8 cellular contexts compared by ENCODE assay signal in genomic region chr19:41398042-41398403, GRCh38. TPM values are rescaled to one million over a fixed set of nuclear protein-coding genes. Genes with fewer than 3 reads are reported as not detected.
DNase-seq lines count a peak whose midpoint lies in the region; ATAC-seq, FAIRE-seq and TF ChIP-seq lines count a peak whose summit lies in the region.

No MANE protein-coding gene starts in this region.

- ATAC-seq in naive thymus-derived CD8-positive, alpha-beta T cell, result no peak
- no peak for ATAC-seq in HG03097 (IDR thresholded peaks at IDR 0.05; ENCODE audit: low FRiP score, unreplicated experiment)

- H3K4me3 Mint-ChIP-seq in naive thymus-derived CD8-positive, alpha-beta T cell, result peak overlapping the region; percentile 98 to 99 (median 98)

- no peaks in the 10 kb centered on the region for H3K27me3 ChIP-seq in BE2C
- H3K27me3 ChIP-seq in MG63, result no peaks in the 10 kb centered on the region
- no peaks in the 10 kb centered on the region for H3K27me3 ChIP-seq in colonic mucosa

- no peak for TF ChIP-seq CTCF in BE2C (IDR thresholded peaks at IDR 0.05; ENCODE audit: low read depth, low read length)
- TF ChIP-seq CTCF in colonic mucosa (IDR thresholded peaks at IDR 0.05), result no peak

- H3K27ac ChIP-seq in colonic mucosa, result peak overlapping the region; percentile 74

- peaks cover 28 to 56% (median 51%) of the 10 kb centered on the region in 4 donors for H3K4me1 Mint-ChIP-seq in naive thymus-derived CD8-positive, alpha-beta T cell

- DNase-seq in BE2C (no peak), MG63 (no peak), colonic mucosa (no peak), RCC 7860 (ENCODE audit: low spot score) (no peak), epidermal melanocyte (ENCODE audit: insufficient read length, low spot score) (no peak)
- DNase-seq in naive thymus-derived CD8-positive, alpha-beta T cell, result no peak
- DNase-seq in activated effector memory CD4-positive, alpha-beta T cell treated with anti-CD3 and anti-CD28 coated beads, Interleukin-2, amount 50 U/mL, for 16 hours, result no peak

- H3K36me3 ChIP-seq in BE2C (peaks cover 9% of the 10 kb centered on the region), MG63 (peaks cover 4% of the 10 kb centered on the region; the same call in 1 of the 2 replicates), colonic mucosa (no peaks in the 10 kb centered on the region)

- H3K9ac ChIP-seq in colonic mucosa (ENCODE audit: low read depth in 2 of 2, low read length in 2 of 2), result peak overlapping the region; percentile 71 to 98

- peaks cover 0 to 2% (median 0%) of the 10 kb centered on the region in 5 donors for H3K27me3 Mint-ChIP-seq in naive thymus-derived CD8-positive, alpha-beta T cell

- no peak for FAIRE-seq in RCC 7860 (lab: Jason Lieb, UNC)

- H3K4me1 ChIP-seq in BE2C, result no peaks in the 10 kb centered on the region
- peaks cover 6% of the 10 kb centered on the region for H3K4me1 ChIP-seq in colonic mucosa

- H3K27ac Mint-ChIP-seq in naive thymus-derived CD8-positive, alpha-beta T cell, result peak overlapping the region; percentile 99 to 100 (median 100)

- H3K4me3 ChIP-seq in BE2C (ENCODE audit: low read depth, low read length) (peak overlapping the region; percentile 91), MG63 (peak overlapping the region; percentile 98), colonic mucosa (peak overlapping the region; percentile 83)

- intact Hi-C loops in colonic mucosa (cut with DNase I), result loop anchor here (5.0 kb wide), 1 partner anchor 34 kb away; no protein-coding TSS in a partner anchor

- H3K9me3 ChIP-seq in BE2C (no peaks in the 10 kb centered on the region), MG63 (no peaks in the 10 kb centered on the region), colonic mucosa (no peaks in the 10 kb centered on the region)

- H3K9me3 Mint-ChIP-seq in naive thymus-derived CD8-positive, alpha-beta T cell, result no peaks in the 10 kb centered on the region

- peaks cover 0 to 20% (median 0%) of the 10 kb centered on the region in 3 donors for H3K36me3 Mint-ChIP-seq in naive thymus-derived CD8-positive, alpha-beta T cell

- POLR2A ChIA-PET in naive thymus-derived CD8-positive, alpha-beta T cell (lab: Charles Lee), result interaction anchor here (0.5 to 2.9 kb wide), 4 partner anchors 34 to 969 kb away, joined by 3 to 17 read pairs (median 6); partner anchors contain the start of gene B9D2

RNA-seq across cellular contexts. Expression of gene BCKDHA, which starts 0.4 kb away (rescaled TPM):
- 274 TPM for polyA plus RNA-seq in BE2C (2012; ENCODE audit: insufficient read depth, insufficient read length, low read depth)
- 22.0 and 58.6 TPM in 2 replicates for total RNA-seq in MG63 (2014; rRNA removed; shearing (Covaris generic); ENCODE audit: low replicate concordance)
- 10 to 100 TPM; 18.8 to 31.7 TPM for total RNA-seq in colonic mucosa
- 10 to 100 TPM; 15.9 to 18.7 TPM for total RNA-seq in naive thymus-derived CD8-positive, alpha-beta T cell
- 10 to 100 TPM; 51.8 to 67.3 (median 53.8) TPM for polyA plus RNA-seq in naive thymus-derived CD8-positive, alpha-beta T cell

RNA-seq across cellular contexts. Expression of gene EXOSC5, which starts 0.9 kb away (rescaled TPM):
- polyA plus RNA-seq in BE2C (2012; ENCODE audit: insufficient read depth, insufficient read length, low read depth), result 398 TPM
- 64.6 and 95.3 TPM in 2 replicates for total RNA-seq in MG63 (2014; rRNA removed; shearing (Covaris generic); ENCODE audit: low replicate concordance)
- 10 to 100 TPM; 11.5 to 33.5 TPM for total RNA-seq in colonic mucosa
- total RNA-seq in naive thymus-derived CD8-positive, alpha-beta T cell, result 10 to 100 TPM; 18.3 to 22.9 TPM
- polyA plus RNA-seq in naive thymus-derived CD8-positive, alpha-beta T cell, result 10 to 100 TPM; 69.0 to 88.0 (median 84.8) TPM

RNA-seq across cellular contexts. Expression of gene TMEM91, which starts 21.7 kb away (rescaled TPM):
- 3.7 TPM for polyA plus RNA-seq in BE2C (2012; ENCODE audit: insufficient read depth, insufficient read length, low read depth)
- total RNA-seq in MG63 (2014; rRNA removed; shearing (Covaris generic); ENCODE audit: low replicate concordance), result 0.64 and 1.5 TPM in 2 replicates
- 1 to 10 TPM; 2.0 to 3.6 TPM for total RNA-seq in colonic mucosa
- 1 to 10 TPM; 9.9 TPM for total RNA-seq in naive thymus-derived CD8-positive, alpha-beta T cell
- polyA plus RNA-seq in naive thymus-derived CD8-positive, alpha-beta T cell, result 1 to 10 TPM; 3.6 to 8.3 (median 5.0) TPM

RNA-seq across cellular contexts. Expression of gene B3GNT8, which starts 29.2 kb away (rescaled TPM):
- polyA plus RNA-seq in BE2C (2012; ENCODE audit: insufficient read depth, insufficient read length, low read depth), result 14.8 TPM
- not detected in 2 replicates for total RNA-seq in MG63 (2014; rRNA removed; shearing (Covaris generic); ENCODE audit: low replicate concordance)
- 10 to 100 TPM; 26.5 to 34.1 TPM for total RNA-seq in colonic mucosa
- total RNA-seq in naive thymus-derived CD8-positive, alpha-beta T cell, result under 1 TPM; 0.39 to 0.41 TPM
- polyA plus RNA-seq in naive thymus-derived CD8-positive, alpha-beta T cell, result 1 to 10 TPM in 1 of 3 donors, under 1 TPM in 2; 0.33 to 1.1 (median 0.89) TPM

RNA-seq across cellular contexts. Expression of gene B9D2, which starts 34.1 kb away (rescaled TPM):
- 28.2 TPM for polyA plus RNA-seq in BE2C (2012; ENCODE audit: insufficient read depth, insufficient read length, low read depth)
- total RNA-seq in MG63 (2014; rRNA removed; shearing (Covaris generic); ENCODE audit: low replicate concordance), result 2.4 and 31.0 TPM in 2 replicates
- total RNA-seq in colonic mucosa, result 10 to 100 TPM in 1 of 2 donors, 1 to 10 TPM in 1; 8.4 to 10.4 TPM
- 10 to 100 TPM; 15.0 to 17.3 TPM for total RNA-seq in naive thymus-derived CD8-positive, alpha-beta T cell
- 10 to 100 TPM; 12.6 to 20.9 (median 19.8) TPM for polyA plus RNA-seq in naive thymus-derived CD8-positive, alpha-beta T cell
